8 cellular contexts compared by ENCODE assay signal in genomic region chr3:50245831-50246516, GRCh38. TPM values are rescaled to one million over a fixed set of nuclear protein-coding genes. Genes with fewer than 3 reads are reported as not detected.
A peak's percentile ranks its signal among the peaks of the same experiment; 100 is the strongest.
DNase-seq lines count a peak whose midpoint lies in the region; ATAC-seq and TF ChIP-seq lines count a peak whose summit lies in the region.

No MANE protein-coding gene starts in this region.

- ATAC-seq in CD4-positive, alpha-beta T cell (ENCODE audit: poor library complexity): peak; percentile 80
- ATAC-seq in GM19452 (IDR thresholded peaks at IDR 0.05; ENCODE audit: unreplicated experiment): peak; percentile 59
- ATAC-seq in naive thymus-derived CD8-positive, alpha-beta T cell: peak; percentile 83 to 87
- peak; percentile 91 for ATAC-seq in stimulated activated memory B cell treated with anti-CD40 and anti-IgM and Interleukin-4, amounts not matched to agents 10 μg/mL and 1 μg/mL and 100 μg/mL, for 72 hours

- H3K27ac ChIP-seq in CD4-positive, alpha-beta T cell (ENCODE audit: low read depth, low read length): peak overlapping the region; percentile 90

- peak; percentile 92 to 98 (median 94) for DNase-seq in CD4-positive, alpha-beta T cell
- peak; percentile 81 for DNase-seq in HT-29 (ENCODE audit: low spot score)
- DNase-seq in activated T-helper 1 cell treated with Interleukin-2 at 50 U/mL for 16 hours (ENCODE audit: low read depth): peak; percentile 91
- DNase-seq in fibroblast of gingiva (ENCODE audit: low read depth): peak; percentile 75
- peak; percentile 92 to 99 (median 95) for DNase-seq in naive thymus-derived CD8-positive, alpha-beta T cell

- H3K27me3 Mint-ChIP-seq in CD4-positive, alpha-beta T cell: no peaks in the 10 kb centered on the region
- H3K27me3 Mint-ChIP-seq in naive thymus-derived CD8-positive, alpha-beta T cell: no peaks in the 10 kb centered on the region
- H3K27me3 Mint-ChIP-seq in stimulated activated memory B cell treated with anti-CD40 and anti-IgM and Interleukin-4, amounts not matched to agents 10 μg/mL and 1 μg/mL and 100 μg/mL, for 72 hours: no peaks in the 10 kb centered on the region

- H3K4me1 Mint-ChIP-seq in CD4-positive, alpha-beta T cell (ENCODE audit: low read depth): peaks cover 79% of the 10 kb centered on the region
- peaks cover 34 to 90% (median 82%) of the 10 kb centered on the region in 4 donors for H3K4me1 Mint-ChIP-seq in naive thymus-derived CD8-positive, alpha-beta T cell
- H3K4me1 Mint-ChIP-seq in stimulated activated memory B cell treated with anti-CD40 and anti-IgM and Interleukin-4, amounts not matched to agents 10 μg/mL and 1 μg/mL and 100 μg/mL, for 72 hours: peaks cover 97% of the 10 kb centered on the region

- H3K36me3 Mint-ChIP-seq in CD4-positive, alpha-beta T cell (ENCODE audit: low read depth): peaks cover 45% of the 10 kb centered on the region
- H3K36me3 Mint-ChIP-seq in naive thymus-derived CD8-positive, alpha-beta T cell: peaks cover 0 to 32% (median 0%) of the 10 kb centered on the region in 3 donors
- H3K36me3 Mint-ChIP-seq in stimulated activated memory B cell treated with anti-CD40 and anti-IgM and Interleukin-4, amounts not matched to agents 10 μg/mL and 1 μg/mL and 100 μg/mL, for 72 hours: peaks cover 18% of the 10 kb centered on the region

- H3K4me3 Mint-ChIP-seq in CD4-positive, alpha-beta T cell: peak overlapping the region; percentile 83
- peak overlapping the region; percentile 72 to 89 (median 83) for H3K4me3 Mint-ChIP-seq in naive thymus-derived CD8-positive, alpha-beta T cell
- H3K4me3 Mint-ChIP-seq in stimulated activated memory B cell treated with anti-CD40 and anti-IgM and Interleukin-4, amounts not matched to agents 10 μg/mL and 1 μg/mL and 100 μg/mL, for 72 hours: peak overlapping the region; percentile 77

- POLR2A ChIA-PET in CD4-positive, alpha-beta T cell (lab: Charles Lee): interaction anchor here (0.9 to 7.4 kb wide), 15 partner anchors 9 to 104 kb away, joined by 3 to 60 read pairs (median 8); partner anchors contain the start of genes CYB561D2, GNAI2, HYAL3 and IFRD2
- POLR2A ChIA-PET in naive thymus-derived CD8-positive, alpha-beta T cell (lab: Charles Lee): interaction anchor here (0.6 to 4.0 kb wide), 13 partner anchors 9 to 54 kb away, joined by 3 to 72 read pairs (median 4); partner anchors contain the start of genes GNAI2, HYAL3, IFRD2 and NAA80

- intact Hi-C loops in CD4-positive, alpha-beta T cell (cut with DNase I, micrococcal nuclease): loop anchor here (1.0 to 2.0 kb wide), 6 partner anchors 8 to 54 kb away; no protein-coding TSS in a partner anchor

- H3K9me3 Mint-ChIP-seq in CD4-positive, alpha-beta T cell: no peaks in the 10 kb centered on the region
- H3K9me3 Mint-ChIP-seq in naive thymus-derived CD8-positive, alpha-beta T cell: no peaks in the 10 kb centered on the region
- no peaks in the 10 kb centered on the region for H3K9me3 Mint-ChIP-seq in stimulated activated memory B cell treated with anti-CD40 and anti-IgM and Interleukin-4, amounts not matched to agents 10 μg/mL and 1 μg/mL and 100 μg/mL, for 72 hours

- no peaks in the 10 kb centered on the region for H3K9me3 ChIP-seq in CD4-positive, alpha-beta T cell (ENCODE audit: control insufficient read depth, low read length)

- TF ChIP-seq CTCF in CD4-positive, alpha-beta T cell (IDR thresholded peaks at IDR 0.05): peak; percentile 98

- CTCF ChIA-PET in CD4-positive, alpha-beta T cell (lab: Charles Lee): interaction anchor here (0.9 to 5.9 kb wide), 13 partner anchors 8 to 78 kb away, joined by 4 to 71 read pairs (median 6); partner anchors contain the start of genes GNAI2, HYAL3, IFRD2 and NAA80

- no peaks in the 10 kb centered on the region for H3K27me3 ChIP-seq in CD4-positive, alpha-beta T cell (ENCODE audit: control insufficient read depth, insufficient read depth, low read length)

- peak overlapping the region; percentile 92 for H3K27ac Mint-ChIP-seq in CD4-positive, alpha-beta T cell
- H3K27ac Mint-ChIP-seq in naive thymus-derived CD8-positive, alpha-beta T cell: peak overlapping the region; percentile 43 to 97 (median 95)
- H3K27ac Mint-ChIP-seq in stimulated activated memory B cell treated with anti-CD40 and anti-IgM and Interleukin-4, amounts not matched to agents 10 μg/mL and 1 μg/mL and 100 μg/mL, for 72 hours: peak overlapping the region; percentile 95

TF ChIP-seq in PFSK-1, 5 proteins besides CTCF, POLR2A, EP300 and RAD21:
- TF ChIP-seq TAF1 (IDR thresholded peaks at IDR 0.05; ENCODE audit: borderline replicate concordance, insufficient read depth, low read length): no peak
- TF ChIP-seq REST (IDR thresholded peaks at IDR 0.05; ENCODE audit: insufficient read depth in 1 of 2, low read depth in 2 of 2, low read length in 2 of 2): 0 out of 4 replicates have a peak, but pooled peaks of 1 of the 2 experiments have one; percentile 15
- TF ChIP-seq SIN3A (IDR thresholded peaks at IDR 0.05; ENCODE audit: borderline replicate concordance, insufficient read depth, low read length): 0 out of 2 replicates have a peak, but pooled peaks have one; percentile 26
- no peak for TF ChIP-seq POLR2AphosphoS5 (IDR thresholded peaks at IDR 0.05; ENCODE audit: low read depth, low read length)
- TF ChIP-seq FOXP2 (optimal IDR thresholded peaks at IDR 0.05; ENCODE audit: borderline replicate concordance, extremely low read depth, extremely low read length, insufficient read depth): no peak

RNA-seq across cellular contexts. Expression of gene GNAI2, which starts 10.0 kb away (rescaled TPM):
- total RNA-seq in CD4-positive, alpha-beta T cell: 100 to 1,000 TPM; 204 to 217 TPM
- 167 and 168 TPM in 2 replicates for total RNA-seq in HT-29 (2014; rRNA removed; shearing (Covaris generic))
- 216 TPM for polyA plus RNA-seq in PFSK-1 (2012; ENCODE audit: insufficient read length, low read depth)
- 100 to 1,000 TPM; 253 to 258 TPM for total RNA-seq in naive thymus-derived CD8-positive, alpha-beta T cell
- polyA plus RNA-seq in naive thymus-derived CD8-positive, alpha-beta T cell: 100 to 1,000 TPM; 405 to 534 (median 417) TPM

RNA-seq across cellular contexts. Expression of gene SEMA3B, which starts 23.0 kb away (rescaled TPM):
- total RNA-seq in CD4-positive, alpha-beta T cell: 1 to 10 TPM; 1.9 to 2.0 TPM
- 87.7 and 94.2 TPM in 2 replicates for total RNA-seq in HT-29 (2014; rRNA removed; shearing (Covaris generic))
- polyA plus RNA-seq in PFSK-1 (2012; ENCODE audit: insufficient read length, low read depth): 3.0 TPM
- total RNA-seq in naive thymus-derived CD8-positive, alpha-beta T cell: 1 to 10 TPM; 1.0 to 1.1 TPM
- under 1 TPM in 1 of 3 donors, not detected in 2; 0.09 TPM for polyA plus RNA-seq in naive thymus-derived CD8-positive, alpha-beta T cell

RNA-seq across cellular contexts. Expression of gene LSMEM2, which starts 32.9 kb away (rescaled TPM):
- total RNA-seq in CD4-positive, alpha-beta T cell: under 1 TPM in 1 of 2 experiments, not detected in 1; 0.22 TPM
- total RNA-seq in HT-29 (2014; rRNA removed; shearing (Covaris generic)): not detected in 2 replicates
- not detected for polyA plus RNA-seq in PFSK-1 (2012; ENCODE audit: insufficient read length, low read depth)
- not detected for total RNA-seq in naive thymus-derived CD8-positive, alpha-beta T cell
- under 1 TPM in 2 of 3 donors, not detected in 1; 0.15 to 0.21 TPM for polyA plus RNA-seq in naive thymus-derived CD8-positive, alpha-beta T cell

RNA-seq across cellular contexts. Expression of gene SLC38A3, which starts 40.9 kb away (rescaled TPM):
- total RNA-seq in CD4-positive, alpha-beta T cell: 1 to 10 TPM; 1.0 to 1.1 TPM
- total RNA-seq in HT-29 (2014; rRNA removed; shearing (Covaris generic)): 0.70 TPM in 1 of 2 replicates, not detected in the other
- not detected for polyA plus RNA-seq in PFSK-1 (2012; ENCODE audit: insufficient read length, low read depth)
- not detected for total RNA-seq in naive thymus-derived CD8-positive, alpha-beta T cell
- polyA plus RNA-seq in naive thymus-derived CD8-positive, alpha-beta T cell: not detected

RNA-seq across cellular contexts. Expression of gene IFRD2, which starts 46.3 kb away (rescaled TPM):
- 10 to 100 TPM; 30.0 to 30.4 TPM for total RNA-seq in CD4-positive, alpha-beta T cell
- 175 and 177 TPM in 2 replicates for total RNA-seq in HT-29 (2014; rRNA removed; shearing (Covaris generic))
- polyA plus RNA-seq in PFSK-1 (2012; ENCODE audit: insufficient read length, low read depth): 166 TPM
- 10 to 100 TPM; 68.9 TPM for total RNA-seq in naive thymus-derived CD8-positive, alpha-beta T cell
- 10 to 100 TPM; 59.4 to 69.7 (median 60.7) TPM for polyA plus RNA-seq in naive thymus-derived CD8-positive, alpha-beta T cell

Comparison
In these comparisons a context has a peak if more than half of its experiments do, and no peak if none do; other contexts are left out.
1. Peak in every context shown above with its lines: DNase-seq, ATAC-seq and H3K27ac ChIP-seq.
2. RNA of gene SEMA3B, which starts 23.0 kb away (total RNA-seq): 87.7 to 94.2 TPM in HT-29; 1.9 to 2.0 TPM in CD4-positive, alpha-beta T cell and 1.0 to 1.1 TPM in naive thymus-derived CD8-positive, alpha-beta T cell; every median in the first group is over 10 times any median in the second.